ENCODE assay signal across 18 cellular contexts in genomic region chr7:74516214-74516613, GRCh38.
A peak's percentile ranks its signal among the peaks of the same experiment; 100 is the strongest.
DNase-seq lines count a peak whose midpoint lies in the region; ATAC-seq, FAIRE-seq and TF ChIP-seq lines count a peak whose summit lies in the region.
"Had no signal": no experiment of that assay in that cellular context is flagged by ENCODE, and none has a peak within 500 bp of the region (broad histone marks: within the 10 kb centered on the region; RNA-seq: fewer than 3 reads in every experiment).

No MANE protein-coding gene starts in this region.

- peaks cover 52% of the 10 kb centered on the region for H3K36me3 Mint-ChIP-seq in nephron progenitor cell (ENCODE audit: low read depth)
- no peaks in the 10 kb centered on the region for H3K36me3 Mint-ChIP-seq in stimulated activated effector memory CD8-positive, alpha-beta T cell treated with anti-CD3 and anti-CD28 coated beads, Interleukin-12 subunit alpha, Interleukin-12 subunit beta, amount 100 ng/mL, for 72 hours
- H3K36me3 Mint-ChIP-seq: CD14-positive monocyte; CD8-positive, alpha-beta T cell had no signal

- POLR2A ChIA-PET in K562 (lab: Yijun Ruan, JAX) = interaction anchor here (0.6 to 1.6 kb wide), 2 partner anchors 13 to 472 kb away, joined by 3 to 7 read pairs; no protein-coding TSS in a partner anchor

- H3K4me1 ChIP-seq in right atrium auricular region (peaks cover 0 to 22% of the 10 kb centered on the region in 2 donors), left ventricle myocardium inferior (peaks cover 30% of the 10 kb centered on the region), K562 (replicated peaks in 1 of 2; ENCODE audit: control insufficient read depth in 2 of 2, insufficient read depth in 2 of 2, low read length in 2 of 2) (peaks cover 0 to 9% of the 10 kb centered on the region in 2 experiments; a peak in 1 of 5 replicates)

- peaks cover 1% of the 10 kb centered on the region for H3K27me3 Mint-ChIP-seq in nephron progenitor cell (ENCODE audit: low read depth, poor library complexity)

- 0 out of 2 replicates have a peak, but pooled peaks cover 3% of the 10 kb centered on the region for H4K20me1 ChIP-seq in K562 (replicated peaks; ENCODE audit: control insufficient read depth, insufficient read depth, low read length)

- H3K9me1 ChIP-seq in K562 (ENCODE audit: control insufficient read depth, insufficient read depth, low read length) = no peaks in the 10 kb centered on the region

- H3K27me3 ChIP-seq in right atrium auricular region (no peaks in the 10 kb centered on the region), left ventricle myocardium inferior (ENCODE audit: low read depth) (no peaks in the 10 kb centered on the region), K562 (ENCODE audit: control insufficient read depth in 2 of 2, insufficient read depth in 2 of 2, low read length in 2 of 2) (no peaks in the 10 kb centered on the region)
- H3K27me3 ChIP-seq: BLaER1 had no signal

- H3K27ac ChIP-seq in right atrium auricular region (peak overlapping the region; percentile 79 to 89), left ventricle myocardium inferior (replicated peaks) (no peak overlapping the region), K562 (ENCODE audit: extremely low read depth, low read depth, low read length) (no peak overlapping the region)
- H3K27ac ChIP-seq: BLaER1 had no signal

- no peak for TF ChIP-seq EP300 in K562 (IDR thresholded peaks at IDR 0.05; ENCODE audit: low read length)

- H3K4me3 ChIP-seq in right atrium auricular region = no peak overlapping the region
- no peak overlapping the region for H3K4me3 ChIP-seq in left ventricle myocardium inferior
- no peak overlapping the region for H3K4me3 ChIP-seq in K562
- H3K4me3 ChIP-seq: BLaER1, GM23338 had no signal

- intact Hi-C loops in left ventricle myocardium inferior (cut with micrococcal nuclease) (no loop called here), K562 (cut with micrococcal nuclease) (no loop called here)

- H3K9ac ChIP-seq in K562 (ENCODE audit: insufficient read depth in 1 of 2, low read depth in 2 of 2, low read length in 2 of 2) = no peak overlapping the region
- H3K9ac ChIP-seq: BLaER1 had no signal

- H2AFZ ChIP-seq in K562 (ENCODE audit: low read depth, low read length) = no peak overlapping the region
- H2AFZ ChIP-seq: GM23338 had no signal

- TF ChIP-seq POLR2A in K562 (conservative IDR thresholded peaks at IDR 0.05) = no peak

- peaks cover 14% of the 10 kb centered on the region for H3K9me3 Mint-ChIP-seq in nephron progenitor cell
- H3K9me3 Mint-ChIP-seq in stimulated activated effector memory CD8-positive, alpha-beta T cell treated with anti-CD3 and anti-CD28 coated beads, Interleukin-12 subunit alpha, Interleukin-12 subunit beta, amount 100 ng/mL, for 72 hours = no peaks in the 10 kb centered on the region
- H3K9me3 Mint-ChIP-seq: CD8-positive, alpha-beta T cell; GM23338 had no signal

- FAIRE-seq in K562 (lab: Jason Lieb, UNC) = no peak
- FAIRE-seq: HTR-8/SVneo had no signal

- TF ChIP-seq RAD21 in K562 (CRISPR knock-in tag; conservative IDR thresholded peaks at IDR 0.05 in 1 of 2, IDR thresholded peaks at IDR 0.05 in 1 of 2) = no peak

- H3K36me3 ChIP-seq in right atrium auricular region (peaks cover 42% of the 10 kb centered on the region), left ventricle myocardium inferior (peaks cover 56% of the 10 kb centered on the region), K562 (ENCODE audit: control insufficient read depth, insufficient read depth, low read length) (peaks cover 48% of the 10 kb centered on the region; the same call in 2 of the 3 replicates)

- H3K4me1 Mint-ChIP-seq in nephron progenitor cell = no peaks in the 10 kb centered on the region
- H3K4me1 Mint-ChIP-seq in stimulated activated effector memory CD8-positive, alpha-beta T cell treated with anti-CD3 and anti-CD28 coated beads, Interleukin-12 subunit alpha, Interleukin-12 subunit beta, amount 100 ng/mL, for 72 hours = no peaks in the 10 kb centered on the region
- H3K4me1 Mint-ChIP-seq: CD14-positive monocyte, GM23338 had no signal

- no peak overlapping the region for H3K4me2 ChIP-seq in K562 (ENCODE audit: insufficient read depth, low read length)
- H3K4me2 ChIP-seq: BLaER1, GM23338 had no signal

- WGBS in K562 (ENCODE audit: insufficient coverage, low coverage, missing lambda C conversion rate) = 40% methylated on average over 3 of the region's 3 CpGs

- H3K9me3 ChIP-seq in right atrium auricular region (no peaks in the 10 kb centered on the region), left ventricle myocardium inferior (replicated peaks) (peaks cover 1% of the 10 kb centered on the region), K562 (replicated peaks; ENCODE audit: control insufficient read depth, insufficient read depth, low read depth, low read length) (peaks cover 2% of the 10 kb centered on the region; the same call in 1 of the 2 replicates)

- CTCF ChIA-PET in K562 (lab: Yijun Ruan, JAX; ENCODE audit: low intra/inter-chr PET ratio) = no interaction called here

- H3K27ac Mint-ChIP-seq in nephron progenitor cell = peak overlapping the region; percentile 20
- peak overlapping the region; percentile 66 for H3K27ac Mint-ChIP-seq in stimulated activated effector memory CD8-positive, alpha-beta T cell treated with anti-CD3 and anti-CD28 coated beads, Interleukin-12 subunit alpha, Interleukin-12 subunit beta, amount 100 ng/mL, for 72 hours
- H3K27ac Mint-ChIP-seq: CD8-positive, alpha-beta T cell; GM23338 had no signal

- no peak for TF ChIP-seq CTCF in right atrium auricular region (IDR thresholded peaks at IDR 0.05)
- no peak for TF ChIP-seq CTCF in left ventricle myocardium inferior (IDR thresholded peaks at IDR 0.05; ENCODE audit: borderline replicate concordance)
- no peak for TF ChIP-seq CTCF in K562 (IDR thresholded peaks at IDR 0.05 in 2 of 3, conservative IDR thresholded peaks at IDR 0.05 in 1 of 3; ENCODE audit: insufficient read depth in 2 of 3, low read depth in 1 of 3, low read length in 3 of 3)
- TF ChIP-seq CTCF in nephron progenitor cell (IDR thresholded peaks at IDR 0.05) = no peak

- in situ Hi-C loops in K562 (cut with MboI) = no loop called here

- DNase-seq in right atrium auricular region (ENCODE audit: low spot score) = no peak
- no peak for DNase-seq in left ventricle myocardium inferior
- DNase-seq in K562 (ENCODE audit: extremely low read depth in 1 of 4, low spot score in 3 of 4) = no peak
- no peak for DNase-seq in nephron progenitor cell
- no peak for DNase-seq in stimulated activated effector memory CD8-positive, alpha-beta T cell treated with anti-CD3 and anti-CD28 coated beads, Interleukin-12 subunit alpha, Interleukin-12 subunit beta, amount 100 ng/mL, for 72 hours (ENCODE audit: low spot score in 2 of 2)
- no peak for DNase-seq in activated CD4-positive, alpha-beta T cell treated with anti-CD3 and anti-CD28 coated beads, Interleukin-2, amount 50 U/mL, for 48 hours
- no peak for DNase-seq in medulla oblongata (ENCODE audit: extremely low spot score)
- DNase-seq in NCI-H345 (lab: John Stamatoyannopoulos, UW) = no peak
- DNase-seq: 8988T; Calu3; CD8-positive, alpha-beta T cell; DMS79 treated with DMSO at 0.1 percent for 48 hours; GF-D8; H7 had no signal

- H3K4me3 Mint-ChIP-seq in nephron progenitor cell = no peak overlapping the region
- H3K4me3 Mint-ChIP-seq in stimulated activated effector memory CD8-positive, alpha-beta T cell treated with anti-CD3 and anti-CD28 coated beads, Interleukin-12 subunit alpha, Interleukin-12 subunit beta, amount 100 ng/mL, for 72 hours = no peak overlapping the region
- H3K4me3 Mint-ChIP-seq: CD14-positive monocyte; CD8-positive, alpha-beta T cell; GM23338 had no signal

- H3K79me2 ChIP-seq in K562 (ENCODE audit: control insufficient read depth, insufficient read depth, low read length) = no peaks in the 10 kb centered on the region

- ATAC-seq in K562 = no peak
- ATAC-seq in stimulated activated effector memory CD8-positive, alpha-beta T cell treated with anti-CD3 and anti-CD28 coated beads, Interleukin-12 subunit alpha, Interleukin-12 subunit beta, amount 100 ng/mL, for 72 hours = no peak
- ATAC-seq: CD8-positive, alpha-beta T cell; GM23338 had no signal

- TSS peak; percentile 19 for BruUV-seq in K562 (replicated peaks; lab: Mats Ljungman, UMichigan)

TF ChIP-seq in K562, 482 proteins besides CTCF, POLR2A, EP300 and RAD21:
- TF ChIP-seq ATF7 (IDR thresholded peaks at IDR 0.05) = no peak
- no peak for TF ChIP-seq HNRNPH1 (optimal IDR thresholded peaks at IDR 0.05; ENCODE audit: low read depth, low read length)
- TF ChIP-seq ZNF3 (CRISPR knock-in tag; IDR thresholded peaks at IDR 0.05) = peak; percentile 66; the same call in 1 of the 2 replicates

Comparison
In these comparisons a context has a peak if more than half of its experiments do, and no peak if none do; other contexts are left out.
1. H3K27ac ChIP-seq: peak in right atrium auricular region (2 of 2); none in left ventricle myocardium inferior (single experiment) and K562 (single experiment).